Comparison of ENCODE assay signal across 13 cellular contexts in the genomic region with DNA sequence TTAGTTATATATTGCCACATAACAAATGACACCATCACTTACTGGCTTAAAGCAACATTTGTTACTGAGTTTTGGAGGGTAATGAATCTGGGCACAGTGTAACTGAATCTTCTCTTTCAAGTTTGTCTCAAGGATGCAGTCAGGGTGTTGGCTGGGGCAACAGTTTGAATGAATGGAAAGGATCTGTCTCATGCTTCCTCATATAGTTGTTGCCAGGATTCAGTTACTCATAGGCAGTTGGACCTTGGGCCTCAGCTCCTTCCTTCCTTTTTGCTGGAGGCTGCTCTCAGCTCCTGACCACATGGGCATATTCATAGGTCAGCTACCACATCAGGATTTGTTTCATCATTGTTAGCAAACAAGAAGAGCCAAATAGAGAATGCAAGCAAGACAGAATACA.
"Had no signal": no experiment of that assay in that cellular context is flagged by ENCODE, and none has a peak within 500 bp of the region (broad histone marks: within the 10 kb centered on the region; RNA-seq: fewer than 3 reads in every experiment).

No MANE protein-coding gene starts in this region.

- H3K27me3 ChIP-seq: gastrocnemius medialis, heart right ventricle, neutrophil, transverse colon had no signal

- FAIRE-seq: islet of Langerhans had no signal

- DNase-seq: activated CD4-positive, CD25-positive, alpha-beta regulatory T cell treated with anti-CD3 and anti-CD28 coated beads, Interleukin-2, amount 50 U/mL, for 72 hours; activated naive CD8-positive, alpha-beta T cell treated with anti-CD3 and anti-CD28 coated beads for 36 hours; gastrocnemius medialis; heart right ventricle; natural killer cell; stimulated activated CD4-positive, alpha-beta T cell treated with anti-CD3 and anti-CD28 coated beads, Interleukin-2, amount 100 ng/mL, for 48 hours; stimulated activated naive CD4-positive, alpha-beta T cell treated with Interleukin-2 at 50 U/mL for 16 hours; T-helper 9 cell; transverse colon had no signal

- H3K79me2 ChIP-seq: parathyroid adenoma had no signal

- H3K4me1 ChIP-seq: gastrocnemius medialis, heart right ventricle, parathyroid adenoma, transverse colon had no signal

- H2AFZ ChIP-seq: parathyroid adenoma had no signal

- H3K9ac ChIP-seq: parathyroid adenoma had no signal

- H3K27ac ChIP-seq: gastrocnemius medialis, heart right ventricle, neutrophil, parathyroid adenoma, transverse colon had no signal

- H3K9me3 ChIP-seq: gastrocnemius medialis, neutrophil had no signal

- H3K36me3 ChIP-seq: gastrocnemius medialis, heart right ventricle, neutrophil, transverse colon had no signal

- H3K4me3 ChIP-seq: gastrocnemius medialis, heart right ventricle, transverse colon had no signal

- ATAC-seq: gastrocnemius medialis, left lobe of liver, natural killer cell had no signal
